Comparison of ENCODE assay signal across 18 cellular contexts in genomic region chr16:25916091-25916490, GRCh38.
"Had no signal": no experiment of that assay in that cellular context is flagged by ENCODE, and none has a peak within 500 bp of the region (broad histone marks: within the 10 kb centered on the region; RNA-seq: fewer than 3 reads in every experiment).

No MANE protein-coding gene starts in this region.

- DNase-seq: KBM-7, MV-4-11, NCI-H1048, NCI-H1105, NCI-H1417, NCI-H1436 treated with DMSO at 0.1 percent for 48 hours, NCI-H1694, NCI-H187 treated with DMSO at 0.1 percent for 48 hours, NCI-H2029 treated with DMSO at 0.1 percent for 48 hours, NCI-H2171 treated with DMSO at 0.1 percent for 48 hours, NCI-H345, NCI-H446 treated with DMSO at 0.1 percent for 48 hours, NCI-H510A treated with DMSO at 0.1 percent for 48 hours, NCI-H526, NCI-H774, Right ventricle myocardium superior, RPMI8226, SIG-M5 had no signal
